ENCODE assay signal across 8 cellular contexts in genomic region chr11:68677432-68677831, GRCh38. TPM values are rescaled to one million over a fixed set of nuclear protein-coding genes. Genes with fewer than 3 reads are reported as not detected.
DNase-seq lines count a peak whose midpoint lies in the region; ATAC-seq, FAIRE-seq and TF ChIP-seq lines count a peak whose summit lies in the region.

No MANE protein-coding gene starts in this region.

- peak; percentile 30 for FAIRE-seq in RCC 7860 (lab: Jason Lieb, UNC)

- intact Hi-C loops in posterior vena cava (cut with DNase I) (no loop called here), thyroid gland (cut with DNase I) (no loop called here), lower leg skin (cut with DNase I; ENCODE audit: low total_unique reads) (no loop called here)

- no peak overlapping the region for H3K4me3 ChIP-seq in epithelial cell of proximal tubule (ENCODE audit: low read depth, low read length)
- H3K4me3 ChIP-seq in thyroid gland (replicated peaks in 1 of 3): no peak overlapping the region
- H3K4me3 ChIP-seq in lower leg skin (ENCODE audit: low read depth, poor library complexity, severe bottlenecking): no peak overlapping the region
- H3K4me3 ChIP-seq in Karpas-422 (ENCODE audit: low read length): no peak overlapping the region

- no peaks in the 10 kb centered on the region for H3K4me1 ChIP-seq in thyroid gland
- no peaks in the 10 kb centered on the region for H3K4me1 ChIP-seq in Karpas-422 (ENCODE audit: low read length)

- no peaks in the 10 kb centered on the region for H3K9me2 ChIP-seq in Karpas-422 (replicated peaks; ENCODE audit: insufficient read depth, low read length)

- no peak overlapping the region for H3K4me2 ChIP-seq in Karpas-422 (ENCODE audit: low read depth, low read length, poor library complexity, severe bottlenecking)

- H2AFZ ChIP-seq in Karpas-422 (ENCODE audit: low read length): no peak overlapping the region

- no peak overlapping the region for H3K9ac ChIP-seq in Karpas-422 (ENCODE audit: low read length)

- no peaks in the 10 kb centered on the region for H3K27me3 ChIP-seq in thyroid gland
- H3K27me3 ChIP-seq in Karpas-422 (ENCODE audit: low read length): no peaks in the 10 kb centered on the region

- H3K27ac ChIP-seq in thyroid gland (no peak overlapping the region), Karpas-422 (ENCODE audit: low read length) (no peak overlapping the region)

- WGBS in thyroid gland, 2 donors: 38 to 46% methylated on average over 1 to 4 of the region's 6 CpGs
- 10 to 16% methylated on average over 6 of the region's 6 CpGs for WGBS in lower leg skin, 2 donors

- TF ChIP-seq CTCF in epithelial cell of proximal tubule (conservative IDR thresholded peaks at IDR 0.05; ENCODE audit: low read depth, low read length): no peak
- no peak for TF ChIP-seq CTCF in thyroid gland (IDR thresholded peaks at IDR 0.05)
- TF ChIP-seq CTCF in lower leg skin (IDR thresholded peaks at IDR 0.05): no peak

- H3K9me3 ChIP-seq in thyroid gland: no peaks in the 10 kb centered on the region
- H3K9me3 ChIP-seq in Karpas-422 (ENCODE audit: low read length): no peaks in the 10 kb centered on the region

- H3K79me2 ChIP-seq in Karpas-422 (ENCODE audit: low read length): no peaks in the 10 kb centered on the region

- H3K36me3 ChIP-seq in thyroid gland (no peaks in the 10 kb centered on the region), Karpas-422 (ENCODE audit: insufficient read depth, low read length) (no peaks in the 10 kb centered on the region)

- ATAC-seq in HG02938 (IDR thresholded peaks at IDR 0.05; ENCODE audit: unreplicated experiment): no peak

- DNase-seq in GM03348 (ENCODE audit: low spot score) (peak; percentile 88), RCC 7860 (ENCODE audit: low spot score) (peak; percentile 88), epithelial cell of proximal tubule (ENCODE audit: low read depth) (peak; percentile 27), posterior vena cava (ENCODE audit: low spot score) (peak; percentile 81), thyroid gland (no peak), lower leg skin (ENCODE audit: low spot score in 2 of 2) (no peak), Karpas-422 (no peak)

- no peaks in the 10 kb centered on the region for H4K20me1 ChIP-seq in Karpas-422 (ENCODE audit: insufficient read depth, low read depth, low read length)

- TF ChIP-seq POLR2A in thyroid gland (IDR thresholded peaks at IDR 0.05): no peak
- no peak for TF ChIP-seq POLR2A in lower leg skin (IDR thresholded peaks at IDR 0.05)

RNA-seq across cellular contexts. Expression of gene GAL, which starts 6.9 kb away (rescaled TPM):
- total RNA-seq in epithelial cell of proximal tubule (22.5 and 70.8 TPM in 2 replicates), posterior vena cava (under 1 TPM in 1 of 2 donors, not detected in 1; 0.52 TPM), thyroid gland (1 to 10 TPM in 1 of 4 donors, not detected in 3; 3.1 TPM), lower leg skin (10 to 100 TPM in 2 of 4 donors, 1 to 10 TPM in 2; 4.7 to 59.1 (median 20.9) TPM)
- total RNA-seq in Karpas-422 (2014; rRNA removed; shearing (Covaris generic); ENCODE audit: low replicate concordance): not detected in 2 replicates

Comparison
In these comparisons a context has a peak if more than half of its experiments do, and no peak if none do; other contexts are left out.
1. DNase-seq: peak in GM03348 (single experiment), RCC 7860 (single experiment), epithelial cell of proximal tubule (single experiment) and posterior vena cava (single experiment); none in thyroid gland (0 of 2), lower leg skin (0 of 2) and Karpas-422 (single experiment).